9 cellular contexts compared by ENCODE assay signal in the genomic region with DNA sequence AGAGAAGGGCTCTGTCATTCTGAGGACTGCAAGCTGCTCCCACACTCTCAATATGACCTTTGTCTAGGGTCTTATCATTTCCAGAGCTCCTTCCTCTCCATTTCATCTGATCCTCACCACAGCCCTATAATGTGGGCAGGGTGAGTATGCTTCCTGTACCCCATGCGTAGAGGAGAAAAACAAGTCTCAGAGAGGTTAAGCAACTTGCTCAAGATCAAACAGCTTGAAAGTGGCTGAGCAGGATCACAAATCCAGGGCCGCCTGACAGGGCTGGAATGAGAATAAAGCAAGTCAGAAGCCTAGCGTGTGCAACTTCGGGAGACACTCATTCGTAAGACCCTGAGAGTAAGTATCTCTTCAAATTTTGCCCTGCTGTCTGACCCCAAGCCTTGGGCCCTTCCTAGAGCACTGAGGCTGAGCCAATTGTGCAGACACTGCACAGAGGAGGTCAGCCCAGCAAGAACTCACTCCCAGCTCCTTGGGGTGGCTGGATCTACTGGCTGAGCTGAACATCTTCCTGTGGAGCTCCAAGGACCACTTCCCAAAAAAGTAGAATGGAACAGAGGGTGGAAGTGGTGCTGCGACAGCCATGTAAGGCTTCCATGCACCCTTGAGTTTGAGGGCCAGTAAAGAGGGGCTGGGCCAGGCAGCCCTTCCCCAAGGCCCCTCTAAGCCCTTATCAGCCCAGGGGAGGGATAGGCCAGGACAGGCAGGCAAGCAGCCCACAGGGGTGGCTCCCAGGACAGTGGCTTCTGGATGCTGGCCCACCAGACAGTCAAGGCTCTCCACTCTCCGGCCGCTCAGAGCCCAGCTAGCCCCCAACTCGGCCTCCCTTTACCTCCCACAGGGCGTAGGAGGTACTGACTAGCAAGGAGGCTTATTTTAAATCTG. TPM values are rescaled to one million over a fixed set of nuclear protein-coding genes. Genes with fewer than 3 reads are reported as not detected.
DNase-seq lines count a peak whose midpoint lies in the region; TF ChIP-seq lines count a peak whose summit lies in the region.
"Had no signal": no experiment of that assay in that cellular context is flagged by ENCODE, and none has a peak within 500 bp of the region (broad histone marks: within the 10 kb centered on the region; RNA-seq: fewer than 3 reads in every experiment).

No MANE protein-coding gene starts in this region.

- H3K27ac Mint-ChIP-seq in IgD-negative memory B cell = peak overlapping the region in 2 of 3 donors; percentile 76 to 86
- peak overlapping the region; percentile 99 for H3K27ac Mint-ChIP-seq in activated CD4-positive, alpha-beta memory T cell treated with anti-CD3 and anti-CD28 coated beads, Interleukin-2, amount 10 ng/mL, durations not matched to agents 7 days and 5 days

- in situ Hi-C loops in HAP-1 (cut with MboI; ENCODE audit: low sequenced_read_pairs) = no loop called here

- H3K27me3 Mint-ChIP-seq in IgD-negative memory B cell = no peaks in the 10 kb centered on the region
- H3K27me3 Mint-ChIP-seq in activated CD4-positive, alpha-beta memory T cell treated with anti-CD3 and anti-CD28 coated beads, Interleukin-2, amount 10 ng/mL, durations not matched to agents 7 days and 5 days = no peaks in the 10 kb centered on the region

- peak overlapping the region; percentile 59 to 100 (median 76) for H3K27ac ChIP-seq in esophagus muscularis mucosa (replicated peaks in 1 of 4)

- WGBS in esophagus muscularis mucosa = 88% methylated on average over 5 of the region's 10 CpGs

- no peak for TF ChIP-seq POLR2A in esophagus muscularis mucosa (IDR thresholded peaks at IDR 0.05; ENCODE audit: low read depth)

- no peak for TF ChIP-seq EP300 in esophagus muscularis mucosa (IDR thresholded peaks at IDR 0.05)

- peak; percentile 58 for DNase-seq in activated CD4-positive, alpha-beta memory T cell treated with anti-CD3 and anti-CD28 coated beads, Interleukin-2, amount 10 ng/mL, durations not matched to agents 7 days and 5 days
- peak; percentile 62 for DNase-seq in esophagus muscularis mucosa (ENCODE audit: extremely low spot score)
- peak; percentile 64 for DNase-seq in stimulated activated CD8-positive, alpha-beta memory T cell treated with anti-CD3 and anti-CD28 coated beads, Interleukin-4, amount 100 ng/mL, for 48 hours
- DNase-seq in NCI-H748 (lab: John Stamatoyannopoulos, UW; ENCODE audit: unreplicated experiment) = no peak
- DNase-seq in HAP-1 (ENCODE audit: low spot score in 2 of 2) = no peak
- DNase-seq in hypothalamus (lab: John Stamatoyannopoulos, UW) = no peak
- no peak for DNase-seq in NCI-H1048 (lab: John Stamatoyannopoulos, UW)
- DNase-seq: cortex of kidney had no signal

- no peak for TF ChIP-seq CTCF in esophagus muscularis mucosa (IDR thresholded peaks at IDR 0.05)

- POLR2A ChIA-PET in activated CD4-positive, alpha-beta memory T cell treated with anti-CD3 and anti-CD28 coated beads, Interleukin-2, amount 10 ng/mL, durations not matched to agents 7 days and 5 days (lab: Charles Lee) = interaction anchor here (0.6 to 10.9 kb wide), 19 partner anchors 8 to 533 kb away, joined by 3 to 313 read pairs (median 7); partner anchors contain the start of gene ZFP36L1

- H3K4me1 Mint-ChIP-seq in IgD-negative memory B cell = peaks cover 26 to 39% (median 36%) of the 10 kb centered on the region in 3 donors
- H3K4me1 Mint-ChIP-seq in activated CD4-positive, alpha-beta memory T cell treated with anti-CD3 and anti-CD28 coated beads, Interleukin-2, amount 10 ng/mL, durations not matched to agents 7 days and 5 days = peaks cover 88% of the 10 kb centered on the region

- H3K4me3 Mint-ChIP-seq in IgD-negative memory B cell = no peak overlapping the region
- H3K4me3 Mint-ChIP-seq in activated CD4-positive, alpha-beta memory T cell treated with anti-CD3 and anti-CD28 coated beads, Interleukin-2, amount 10 ng/mL, durations not matched to agents 7 days and 5 days = peak overlapping the region; percentile 56

- CTCF ChIA-PET in activated CD4-positive, alpha-beta memory T cell treated with anti-CD3 and anti-CD28 coated beads, Interleukin-2, amount 10 ng/mL, durations not matched to agents 7 days and 5 days (lab: Charles Lee) = interaction anchor here (0.6 to 5.8 kb wide), 9 partner anchors 10 to 848 kb away, joined by 3 to 43 read pairs (median 5); partner anchors contain the start of gene ZFP36L1

- no peaks in the 10 kb centered on the region for H3K9me3 Mint-ChIP-seq in IgD-negative memory B cell
- no peaks in the 10 kb centered on the region for H3K9me3 Mint-ChIP-seq in activated CD4-positive, alpha-beta memory T cell treated with anti-CD3 and anti-CD28 coated beads, Interleukin-2, amount 10 ng/mL, durations not matched to agents 7 days and 5 days

- H3K4me3 ChIP-seq in esophagus muscularis mucosa = no peak overlapping the region
- no peak overlapping the region for H3K4me3 ChIP-seq in HAP-1

- H3K9me3 ChIP-seq in esophagus muscularis mucosa (no peaks in the 10 kb centered on the region), HAP-1 (no peaks in the 10 kb centered on the region)

- H3K4me1 ChIP-seq in esophagus muscularis mucosa = peaks cover 41 to 77% (median 68%) of the 10 kb centered on the region in 4 donors
- peaks cover 9% of the 10 kb centered on the region for H3K4me1 ChIP-seq in HAP-1

- peaks cover 3% of the 10 kb centered on the region for H3K36me3 Mint-ChIP-seq in IgD-negative memory B cell
- peaks cover 10% of the 10 kb centered on the region for H3K36me3 Mint-ChIP-seq in activated CD4-positive, alpha-beta memory T cell treated with anti-CD3 and anti-CD28 coated beads, Interleukin-2, amount 10 ng/mL, durations not matched to agents 7 days and 5 days (ENCODE audit: low read depth)

- intact Hi-C loops in esophagus muscularis mucosa (cut with DNase I) = loop anchor here (5.0 to 10.0 kb wide), 2 partner anchors 395 to 638 kb away; no protein-coding TSS in a partner anchor

- H3K27me3 ChIP-seq in esophagus muscularis mucosa = no peaks in the 10 kb centered on the region
- H3K27me3 ChIP-seq in HAP-1 (ENCODE audit: low read depth) = no peaks in the 10 kb centered on the region

- H3K36me3 ChIP-seq in esophagus muscularis mucosa = peaks cover 0 to 7% (median 6%) of the 10 kb centered on the region in 4 donors
- H3K36me3 ChIP-seq in HAP-1 (replicated peaks) = no peaks in the 10 kb centered on the region; the same call in 1 of the 2 replicates

RNA-seq across cellular contexts. Expression of gene ZFP36L1, which starts 10.5 kb away (rescaled TPM):
- polyA plus RNA-seq in IgD-negative memory B cell = 275 TPM
- total RNA-seq in activated CD4-positive, alpha-beta memory T cell treated with anti-CD3 and anti-CD28 coated beads, Interleukin-2, amount 10 ng/mL, durations not matched to agents 7 days and 5 days = 100 to 1,000 TPM in 1 of 2 experiments, 10 to 100 TPM in 1; 96.1 to 103 TPM
- total RNA-seq in esophagus muscularis mucosa = 100 to 1,000 TPM; 191 to 704 (median 444) TPM

Comparison
In these comparisons a context has a peak if more than half of its experiments do, and no peak if none do; other contexts are left out.
1. DNase-seq: peak in activated CD4-positive, alpha-beta memory T cell treated with anti-CD3 and anti-CD28 coated beads, Interleukin-2, amount 10 ng/mL, durations not matched to agents 7 days and 5 days (single experiment), esophagus muscularis mucosa (single experiment) and stimulated activated CD8-positive, alpha-beta memory T cell treated with anti-CD3 and anti-CD28 coated beads, Interleukin-4, amount 100 ng/mL, for 48 hours (single experiment); none in NCI-H748 (single experiment), HAP-1 (0 of 2), hypothalamus (0 of 51) and NCI-H1048 (single experiment).